Comparison of ENCODE assay signal across 1 cellular context in the genomic region with DNA sequence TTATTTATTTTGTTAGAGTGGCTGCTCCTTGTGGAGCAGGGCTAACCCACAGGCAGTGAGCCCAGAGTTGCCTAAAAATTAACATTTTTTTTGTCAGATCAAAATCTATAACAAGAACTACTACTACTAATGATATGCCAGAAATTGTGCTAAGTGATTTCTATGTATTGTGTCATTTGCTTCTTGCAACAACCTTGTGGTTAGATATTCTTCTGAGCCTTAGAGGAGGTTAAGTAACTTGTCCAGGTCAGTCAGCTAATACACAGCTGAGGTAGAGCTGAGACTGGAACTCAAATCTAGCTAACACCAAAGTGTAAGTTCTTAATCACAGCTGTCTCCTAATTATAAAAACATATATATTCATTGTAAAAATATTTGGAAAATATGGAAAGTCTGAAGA.
TF ChIP-seq lines count a peak whose summit lies in the region.

No MANE protein-coding gene starts in this region.

TF ChIP-seq in GM23338, 12 proteins besides CTCF, POLR2A, EP300 and RAD21:
- no peak for TF ChIP-seq ZNF331 (CRISPR knock-in tag; IDR thresholded peaks at IDR 0.05; ENCODE audit: low read depth)
- TF ChIP-seq, protein P1, sequence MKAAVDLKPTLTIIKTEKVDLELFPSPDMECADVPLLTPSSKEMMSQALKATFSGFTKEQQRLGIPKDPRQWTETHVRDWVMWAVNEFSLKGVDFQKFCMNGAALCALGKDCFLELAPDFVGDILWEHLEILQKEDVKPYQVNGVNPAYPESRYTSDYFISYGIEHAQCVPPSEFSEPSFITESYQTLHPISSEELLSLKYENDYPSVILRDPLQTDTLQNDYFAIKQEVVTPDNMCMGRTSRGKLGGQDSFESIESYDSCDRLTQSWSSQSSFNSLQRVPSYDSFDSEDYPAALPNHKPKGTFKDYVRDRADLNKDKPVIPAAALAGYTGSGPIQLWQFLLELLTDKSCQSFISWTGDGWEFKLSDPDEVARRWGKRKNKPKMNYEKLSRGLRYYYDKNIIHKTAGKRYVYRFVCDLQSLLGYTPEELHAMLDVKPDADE (IDR thresholded peaks at IDR 0.05): no peak
- TF ChIP-seq, protein P2, sequence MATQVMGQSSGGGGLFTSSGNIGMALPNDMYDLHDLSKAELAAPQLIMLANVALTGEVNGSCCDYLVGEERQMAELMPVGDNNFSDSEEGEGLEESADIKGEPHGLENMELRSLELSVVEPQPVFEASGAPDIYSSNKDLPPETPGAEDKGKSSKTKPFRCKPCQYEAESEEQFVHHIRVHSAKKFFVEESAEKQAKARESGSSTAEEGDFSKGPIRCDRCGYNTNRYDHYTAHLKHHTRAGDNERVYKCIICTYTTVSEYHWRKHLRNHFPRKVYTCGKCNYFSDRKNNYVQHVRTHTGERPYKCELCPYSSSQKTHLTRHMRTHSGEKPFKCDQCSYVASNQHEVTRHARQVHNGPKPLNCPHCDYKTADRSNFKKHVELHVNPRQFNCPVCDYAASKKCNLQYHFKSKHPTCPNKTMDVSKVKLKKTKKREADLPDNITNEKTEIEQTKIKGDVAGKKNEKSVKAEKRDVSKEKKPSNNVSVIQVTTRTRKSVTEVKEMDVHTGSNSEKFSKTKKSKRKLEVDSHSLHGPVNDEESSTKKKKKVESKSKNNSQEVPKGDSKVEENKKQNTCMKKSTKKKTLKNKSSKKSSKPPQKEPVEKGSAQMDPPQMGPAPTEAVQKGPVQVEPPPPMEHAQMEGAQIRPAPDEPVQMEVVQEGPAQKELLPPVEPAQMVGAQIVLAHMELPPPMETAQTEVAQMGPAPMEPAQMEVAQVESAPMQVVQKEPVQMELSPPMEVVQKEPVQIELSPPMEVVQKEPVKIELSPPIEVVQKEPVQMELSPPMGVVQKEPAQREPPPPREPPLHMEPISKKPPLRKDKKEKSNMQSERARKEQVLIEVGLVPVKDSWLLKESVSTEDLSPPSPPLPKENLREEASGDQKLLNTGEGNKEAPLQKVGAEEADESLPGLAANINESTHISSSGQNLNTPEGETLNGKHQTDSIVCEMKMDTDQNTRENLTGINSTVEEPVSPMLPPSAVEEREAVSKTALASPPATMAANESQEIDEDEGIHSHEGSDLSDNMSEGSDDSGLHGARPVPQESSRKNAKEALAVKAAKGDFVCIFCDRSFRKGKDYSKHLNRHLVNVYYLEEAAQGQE (IDR thresholded peaks at IDR 0.05; ENCODE audit: unreplicated experiment): no peak
- no peak for TF ChIP-seq ZNF462 (CRISPR knock-in tag; IDR thresholded peaks at IDR 0.05)
- no peak for TF ChIP-seq EZH2 (IDR thresholded peaks at IDR 0.05; ENCODE audit: low read depth, unreplicated experiment)
